Comparison of ENCODE assay signal across 34 cellular contexts in the genomic region with DNA sequence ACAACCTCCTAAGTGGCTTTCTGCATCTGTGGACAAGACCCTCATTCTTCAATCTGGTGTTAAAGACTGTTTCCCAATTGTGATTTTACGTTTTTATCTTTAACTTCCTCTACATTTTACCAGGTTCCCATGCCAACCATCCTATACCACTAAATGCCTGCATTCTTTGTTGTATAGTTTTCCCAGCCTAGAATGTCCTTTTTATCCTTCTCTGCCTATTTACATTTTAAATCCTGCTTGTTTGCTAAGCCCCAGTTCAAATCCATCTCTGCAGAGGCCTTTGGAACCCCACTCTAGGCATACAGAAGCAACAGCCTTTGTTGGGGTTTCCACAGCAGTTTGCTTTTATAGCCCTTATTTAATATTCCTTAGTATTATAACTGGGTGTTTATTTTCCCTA.
"Had no signal": no experiment of that assay in that cellular context is flagged by ENCODE, and none has a peak within 500 bp of the region (broad histone marks: within the 10 kb centered on the region; RNA-seq: fewer than 3 reads in every experiment).

No MANE protein-coding gene starts in this region.

- H3K9me3 ChIP-seq: MG63 had no signal

- DNase-seq: Karpas-422, Kasumi-1, MG63, MM.1S, MV-4-11, NCI-H1048, NCI-H1092, NCI-H1092 treated with DMSO at 0.1 percent for 48 hours, NCI-H1105, NCI-H1105 treated with DMSO at 0.1 percent for 48 hours, NCI-H1417, NCI-H1417 treated with DMSO at 0.1 percent for 48 hours, NCI-H1436, NCI-H1436 treated with DMSO at 0.1 percent for 48 hours, NCI-H146, NCI-H1694, NCI-H1694 treated with DMSO at 0.1 percent for 48 hours, NCI-H187, NCI-H187 treated with DMSO at 0.1 percent for 48 hours, NCI-H1930, NCI-H2029, NCI-H2029 treated with DMSO at 0.1 percent for 48 hours, NCI-H2081, NCI-H2081 treated with DMSO at 0.1 percent for 48 hours, NCI-H2107, NCI-H2171, NCI-H2171 treated with DMSO at 0.1 percent for 48 hours, NCI-H2227 treated with DMSO at 0.1 percent for 48 hours, NCI-H226, NCI-H345, NCI-H446, NCI-H446 treated with DMSO at 0.1 percent for 48 hours, NCI-H510A, NCI-H510A treated with DMSO at 0.1 percent for 48 hours had no signal

- H3K27me3 ChIP-seq: MG63 had no signal

- H3K4me3 ChIP-seq: MG63 had no signal

- H3K36me3 ChIP-seq: MG63 had no signal
